12 cellular contexts compared by ENCODE assay signal in the genomic region with DNA sequence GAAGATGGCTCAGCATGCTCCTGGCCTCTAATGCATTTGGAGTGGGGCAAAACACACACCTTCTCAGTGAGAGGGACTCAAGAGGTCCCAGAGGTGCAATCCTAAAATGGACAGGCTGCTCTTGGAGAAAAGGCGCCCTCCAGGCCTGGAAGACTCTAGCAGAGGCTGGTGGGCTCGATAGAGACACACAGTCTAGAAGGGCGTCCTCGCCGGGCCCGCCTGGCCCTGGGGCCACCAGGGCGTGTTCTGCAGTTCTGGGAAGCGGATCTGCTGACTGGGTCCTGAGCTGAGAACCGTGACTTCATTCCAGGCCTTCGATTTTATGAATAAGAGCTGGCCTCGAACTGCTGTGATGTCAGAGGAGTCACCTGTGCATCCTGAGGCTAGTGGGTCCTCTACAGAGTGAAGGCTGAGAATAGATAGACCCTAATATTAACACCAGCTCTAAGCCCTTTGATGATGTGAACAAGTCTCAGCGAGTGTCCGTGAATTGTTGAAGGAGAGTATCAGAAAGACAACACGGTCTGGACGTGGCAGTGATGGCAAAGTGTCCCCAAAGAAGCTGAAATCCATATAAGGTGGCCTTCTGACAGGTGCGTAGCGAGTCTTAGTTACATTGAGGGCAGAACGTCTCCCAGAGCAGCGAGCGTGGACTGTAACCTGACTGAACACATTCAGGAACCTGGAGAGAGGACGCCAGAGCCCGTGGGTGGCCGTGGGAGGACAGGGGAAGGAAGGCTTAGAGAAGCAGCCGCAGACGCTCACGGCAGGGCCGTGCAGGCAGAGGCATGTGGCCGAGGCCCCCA.
DNase-seq lines count a peak whose midpoint lies in the region; ATAC-seq, FAIRE-seq and TF ChIP-seq lines count a peak whose summit lies in the region.
"Had no signal": no experiment of that assay in that cellular context is flagged by ENCODE, and none has a peak within 500 bp of the region (broad histone marks: within the 10 kb centered on the region; RNA-seq: fewer than 3 reads in every experiment).

No MANE protein-coding gene starts in this region.

- ATAC-seq in activated CD8-positive, alpha-beta T cell treated with anti-CD3 and anti-CD28 coated beads, Interleukin-2, amount 10 ng/mL, durations not matched to agents 7 days and 5 days, result no peak
- ATAC-seq in natural killer cell, result no peak
- no peak for ATAC-seq in HG02973 (IDR thresholded peaks at IDR 0.05; ENCODE audit: unreplicated experiment)

- H3K9me3 ChIP-seq in CD8-positive, alpha-beta memory T cell (ENCODE audit: low read length), result peaks cover 9% of the 10 kb centered on the region
- H3K9me3 ChIP-seq: MG63 had no signal

- H3K9me3 Mint-ChIP-seq in CD8-positive, alpha-beta memory T cell, result peaks cover under 1 to 30% (median 18%) of the 10 kb centered on the region in 5 donors
- peaks cover 5% of the 10 kb centered on the region for H3K9me3 Mint-ChIP-seq in activated CD8-positive, alpha-beta T cell treated with anti-CD3 and anti-CD28 coated beads, Interleukin-2, amount 10 ng/mL, durations not matched to agents 7 days and 5 days (ENCODE audit: insufficient read depth)
- H3K9me3 Mint-ChIP-seq in natural killer cell, result peaks cover 2 to 3% of the 10 kb centered on the region in 2 donors
- H3K9me3 Mint-ChIP-seq in endothelial cell (ENCODE audit: unreplicated experiment), result no peaks in the 10 kb centered on the region

- H3K36me3 ChIP-seq in CD8-positive, alpha-beta memory T cell (ENCODE audit: insufficient read depth, low read length), result no peaks in the 10 kb centered on the region
- H3K36me3 ChIP-seq: MG63 had no signal

- POLR2A ChIA-PET in CD8-positive, alpha-beta memory T cell (lab: Charles Lee), result interaction anchor here (1.3 to 1.8 kb wide), 2 partner anchors 138 to 475 kb away, joined by 5 read pairs; partner anchors contain the start of genes TSHZ1 and ZNF407
- POLR2A ChIA-PET in activated CD8-positive, alpha-beta T cell treated with anti-CD3 and anti-CD28 coated beads, Interleukin-2, amount 10 ng/mL, durations not matched to agents 7 days and 5 days (lab: Charles Lee), result interaction anchor here (0.6 to 2.6 kb wide), 5 partner anchors 77 to 441 kb away, joined by 3 to 24 read pairs (median 5); partner anchors contain the start of genes PTGR3 and TSHZ1

- TF ChIP-seq CTCF in natural killer cell (IDR thresholded peaks at IDR 0.05), result no peak
- no peak for TF ChIP-seq CTCF in endothelial cell (IDR thresholded peaks at IDR 0.05; ENCODE audit: unreplicated experiment)

- intact Hi-C loops in natural killer cell (cut with micrococcal nuclease), result no loop called here

- H3K4me1 Mint-ChIP-seq in CD8-positive, alpha-beta memory T cell, result peaks cover 41 to 61% (median 48%) of the 10 kb centered on the region in 3 donors
- H3K4me1 Mint-ChIP-seq in activated CD8-positive, alpha-beta T cell treated with anti-CD3 and anti-CD28 coated beads, Interleukin-2, amount 10 ng/mL, durations not matched to agents 7 days and 5 days (ENCODE audit: low read depth), result peaks cover 25% of the 10 kb centered on the region
- H3K4me1 Mint-ChIP-seq in natural killer cell (peaks cover 29% of the 10 kb centered on the region in 2 donors), endothelial cell (ENCODE audit: unreplicated experiment) (peaks cover 33% of the 10 kb centered on the region)

- CTCF ChIA-PET in CD8-positive, alpha-beta memory T cell (lab: Charles Lee), result interaction anchor here (1.5 kb wide), 1 partner anchor 8 kb away, joined by 4 read pairs; no protein-coding TSS in a partner anchor
- CTCF ChIA-PET in activated CD8-positive, alpha-beta T cell treated with anti-CD3 and anti-CD28 coated beads, Interleukin-2, amount 10 ng/mL, durations not matched to agents 7 days and 5 days (lab: Charles Lee), result interaction anchor here (0.6 kb wide), 1 partner anchor 171 kb away, joined by 3 read pairs; no protein-coding TSS in a partner anchor

- H3K4me3 ChIP-seq in CD8-positive, alpha-beta memory T cell (ENCODE audit: low read length), result peak overlapping the region; percentile 61
- H3K4me3 ChIP-seq: MG63 had no signal

- peak overlapping the region; percentile 66 for H3K27ac ChIP-seq in CD8-positive, alpha-beta memory T cell (ENCODE audit: low read depth, low read length)

- TF ChIP-seq POLR2A in GM12891 (IDR thresholded peaks at IDR 0.05; ENCODE audit: low read depth, low read length), result no peak

- peaks cover 13 to 26% (median 15%) of the 10 kb centered on the region in 3 donors for H3K36me3 Mint-ChIP-seq in CD8-positive, alpha-beta memory T cell
- H3K36me3 Mint-ChIP-seq in activated CD8-positive, alpha-beta T cell treated with anti-CD3 and anti-CD28 coated beads, Interleukin-2, amount 10 ng/mL, durations not matched to agents 7 days and 5 days (ENCODE audit: low read depth), result peaks cover 11% of the 10 kb centered on the region
- H3K36me3 Mint-ChIP-seq in natural killer cell (peaks cover 2% of the 10 kb centered on the region), endothelial cell (ENCODE audit: low read depth, unreplicated experiment) (peaks cover 7% of the 10 kb centered on the region)

- no peaks in the 10 kb centered on the region for H3K27me3 Mint-ChIP-seq in CD8-positive, alpha-beta memory T cell
- no peaks in the 10 kb centered on the region for H3K27me3 Mint-ChIP-seq in activated CD8-positive, alpha-beta T cell treated with anti-CD3 and anti-CD28 coated beads, Interleukin-2, amount 10 ng/mL, durations not matched to agents 7 days and 5 days (ENCODE audit: low read depth)
- H3K27me3 Mint-ChIP-seq in natural killer cell (ENCODE audit: low read depth in 2 of 2) (no peaks in the 10 kb centered on the region), endothelial cell (ENCODE audit: unreplicated experiment) (peaks cover 13% of the 10 kb centered on the region)

- no peak for FAIRE-seq in GM12891 (lab: Jason Lieb, UNC)

- peak overlapping the region; percentile 43 to 94 (median 90) for H3K4me3 Mint-ChIP-seq in CD8-positive, alpha-beta memory T cell
- H3K4me3 Mint-ChIP-seq in activated CD8-positive, alpha-beta T cell treated with anti-CD3 and anti-CD28 coated beads, Interleukin-2, amount 10 ng/mL, durations not matched to agents 7 days and 5 days, result peak overlapping the region; percentile 78
- H3K4me3 Mint-ChIP-seq in natural killer cell (peak overlapping the region; percentile 84), endothelial cell (ENCODE audit: unreplicated experiment) (no peak overlapping the region)

- peak; percentile 5 for DNase-seq in NCI-H1436 (lab: John Stamatoyannopoulos, UW)
- no peak for DNase-seq in NCI-H1436 treated with DMSO at 0.1 percent for 48 hours (lab: John Stamatoyannopoulos, UW)
- DNase-seq in CD8-positive, alpha-beta memory T cell, result no peak
- DNase-seq in activated CD8-positive, alpha-beta T cell treated with anti-CD3 and anti-CD28 coated beads, Interleukin-2, amount 10 ng/mL, durations not matched to agents 7 days and 5 days, result no peak
- no peak for DNase-seq in natural killer cell
- DNase-seq in GM12891 (ENCODE audit: insufficient read length, low spot score), result no peak
- no peak for DNase-seq in endothelial cell (ENCODE audit: low spot score)
- DNase-seq: H7; MG63; NCI-H2227 treated with DMSO at 0.1 percent for 48 hours; stimulated activated naive B cell treated with anti-CD40 and anti-IgM and Interleukin-4, amounts not matched to agents 10 μg/mL and 1 μg/mL and 100 μg/mL, for 72 hours had no signal

- H3K4me1 ChIP-seq in CD8-positive, alpha-beta memory T cell (ENCODE audit: insufficient read depth, low read length), result peaks cover 34% of the 10 kb centered on the region

- H3K27me3 ChIP-seq in CD8-positive, alpha-beta memory T cell (ENCODE audit: insufficient read depth, low read length, poor library complexity, severe bottlenecking), result no peaks in the 10 kb centered on the region
- H3K27me3 ChIP-seq: MG63 had no signal

- H3K27ac Mint-ChIP-seq in CD8-positive, alpha-beta memory T cell, result peak overlapping the region in 7 of 8 donors; percentile 51 to 100 (median 99)
- H3K27ac Mint-ChIP-seq in activated CD8-positive, alpha-beta T cell treated with anti-CD3 and anti-CD28 coated beads, Interleukin-2, amount 10 ng/mL, durations not matched to agents 7 days and 5 days, result peak overlapping the region; percentile 99
- peak overlapping the region in 1 of 2 donors; percentile 94 for H3K27ac Mint-ChIP-seq in natural killer cell
- no peak overlapping the region for H3K27ac Mint-ChIP-seq in endothelial cell (ENCODE audit: unreplicated experiment)

TF ChIP-seq in GM12891, 5 proteins besides CTCF, POLR2A, EP300 and RAD21:
- TF ChIP-seq TAF1 (IDR thresholded peaks at IDR 0.05; ENCODE audit: low read depth, low read length), result no peak
- no peak for TF ChIP-seq PAX5 (IDR thresholded peaks at IDR 0.05; ENCODE audit: insufficient read depth, low read length, severe bottlenecking)
- TF ChIP-seq POU2F2 (IDR thresholded peaks at IDR 0.05; ENCODE audit: low read depth, low read length), result no peak
- no peak for TF ChIP-seq POLR2AphosphoS5 (IDR thresholded peaks at IDR 0.05; ENCODE audit: low read depth, low read length)
- no peak for TF ChIP-seq SPI1 (IDR thresholded peaks at IDR 0.05; ENCODE audit: low read depth, low read length)
TF ChIP-seq in GM12891: peak in this region for 0.
